Comparison of ENCODE assay signal across 8 cellular contexts in the genomic region with DNA sequence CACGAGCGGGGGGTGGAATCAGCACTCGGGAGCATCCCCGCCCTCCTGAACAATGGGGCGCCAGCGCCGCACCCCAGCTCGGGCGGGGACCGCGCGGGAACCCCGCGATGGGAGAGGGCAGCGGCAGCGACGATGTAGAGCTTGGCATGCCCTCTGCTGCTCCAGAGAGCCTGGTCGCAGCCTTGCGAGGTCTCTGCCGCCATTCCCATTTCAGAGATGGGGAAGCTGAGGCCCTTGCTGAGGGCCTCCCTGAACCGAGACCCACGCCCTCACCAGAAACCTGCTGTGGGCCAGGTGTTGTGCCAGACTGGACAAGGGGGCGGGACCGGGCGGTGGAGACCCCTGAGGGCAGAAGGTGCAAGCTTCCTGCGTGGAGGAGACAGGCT. TPM values are rescaled to one million over a fixed set of nuclear protein-coding genes. Genes with fewer than 3 reads are reported as not detected.
DNase-seq lines count a peak whose midpoint lies in the region; ATAC-seq, FAIRE-seq and TF ChIP-seq lines count a peak whose summit lies in the region.

No MANE protein-coding gene starts in this region.

- no peak; the same call in 1 of the 2 replicates for TF ChIP-seq RAD21 in HepG2 (CRISPR knock-in tag; IDR thresholded peaks at IDR 0.05)

- TF ChIP-seq EP300 in HepG2 (IDR thresholded peaks at IDR 0.05; ENCODE audit: low read depth in 2 of 2, low read length in 2 of 2) (no peak), HepG2 (CRISPR knock-in tag; IDR thresholded peaks at IDR 0.05; ENCODE audit: borderline replicate concordance) (no peak), tibial nerve (IDR thresholded peaks at IDR 0.05) (no peak)

- BruUV-seq in HepG2 (replicated peaks; lab: Mats Ljungman, UMichigan) = no TSS peak

- CTCF ChIA-PET in HepG2 (lab: Yijun Ruan, JAX; ENCODE audit: low intra/inter-chr PET ratio, low total read pairs) = no interaction called here

- H3K4me1 ChIP-seq in HepG2 (ENCODE audit: insufficient read depth, low read length) (peaks cover 62% of the 10 kb centered on the region), tibial nerve (peaks cover 0 to 41% (median 17%) of the 10 kb centered on the region in 4 donors)

- H2AFZ ChIP-seq in HepG2 (ENCODE audit: low read length) = no peak overlapping the region

- peak overlapping the region; percentile 88 for H3K27ac ChIP-seq in angular gyrus (ENCODE audit: low read depth, low read length)
- H3K27ac ChIP-seq in HepG2 (ENCODE audit: extremely low read length, insufficient read depth, low read length) = no peak overlapping the region
- peak overlapping the region; percentile 83 to 98 (median 92) for H3K27ac ChIP-seq in tibial nerve

- no peaks in the 10 kb centered on the region for H3K27me3 ChIP-seq in HepG2 (ENCODE audit: control insufficient read depth in 1 of 2, insufficient read depth in 2 of 2, low read length in 2 of 2)
- H3K27me3 ChIP-seq in tibial nerve = no peaks in the 10 kb centered on the region

- H3K36me3 ChIP-seq in HepG2 (replicated peaks in 1 of 2; ENCODE audit: control insufficient read depth in 1 of 2, insufficient read depth in 2 of 2, low read length in 2 of 2) (no peaks in the 10 kb centered on the region), tibial nerve (no peaks in the 10 kb centered on the region)

- POLR2A ChIA-PET in HepG2 (lab: Yijun Ruan, JAX) = interaction anchor here (0.7 to 2.3 kb wide), 5 partner anchors 16 to 143 kb away, joined by 3 to 31 read pairs (median 4); a partner anchor contains a TSS

- intact Hi-C loops in HepG2 (cut with micrococcal nuclease; ENCODE audit: unreplicated experiment) = loop anchor here (2.0 kb wide), 1 partner anchor 16 kb away; no protein-coding TSS in a partner anchor

- TF ChIP-seq CTCF in GM12865 (IDR thresholded peaks at IDR 0.05; ENCODE audit: insufficient read depth, low read depth, low read length, missing control alignments) (no peak), HepG2 (CRISPR knock-in tag; IDR thresholded peaks at IDR 0.05) (0 out of 2 replicates have a peak, but pooled peaks have one; percentile 10), tibial nerve (IDR thresholded peaks at IDR 0.05) (no peak)

- H3K4me3 ChIP-seq in GM12865 (ENCODE audit: low read depth, low read length) (peak overlapping the region; percentile 66), HepG2 (replicated peaks in 1 of 3; ENCODE audit: insufficient read depth in 1 of 3, low read depth in 2 of 3, low read length in 3 of 3) (peak overlapping the region; percentile 76 to 89 (median 79)), tibial nerve (peak overlapping the region; percentile 73 to 97 (median 87))

- ATAC-seq in HG02884 (IDR thresholded peaks at IDR 0.05; ENCODE audit: unreplicated experiment) (peak; percentile 18), HepG2 (no peak)

- DNase-seq in GM12865 (ENCODE audit: low read depth) (no peak), HepG2 (ENCODE audit: low spot score) (no peak), tibial nerve (ENCODE audit: low spot score in 2 of 2) (no peak), NOMO-1 treated with dmso at 0.1 percent for 144 hours (lab: John Stamatoyannopoulos, UW; ENCODE audit: unreplicated experiment) (no peak), mesenteric fat pad (ENCODE audit: low spot score) (no peak), mucosa of gallbladder (ENCODE audit: low spot score) (no peak)

- H3K4me2 ChIP-seq in HepG2 (ENCODE audit: low read depth, low read length) = peak overlapping the region; percentile 99

- H4K20me1 ChIP-seq in HepG2 (ENCODE audit: insufficient read depth, low read length) = no peaks in the 10 kb centered on the region

- in situ Hi-C loops in HepG2 (cut with HindIII; ENCODE audit: extremely low pct_ligation_motif_present, low pct_unique_long_range_greater_than_20kb) = loop anchor here (5.0 kb wide), 1 partner anchor 78 kb away; no protein-coding TSS in a partner anchor

- no peak for FAIRE-seq in HepG2 (lab: Jason Lieb, UNC)

- peaks cover 23% of the 10 kb centered on the region for H3K79me2 ChIP-seq in HepG2 (ENCODE audit: insufficient read depth, low read length)

- H3K9me3 ChIP-seq in HepG2 (ENCODE audit: low read length) (no peaks in the 10 kb centered on the region), tibial nerve (no peaks in the 10 kb centered on the region)

- H3K9ac ChIP-seq in HepG2 (ENCODE audit: insufficient read depth, low read depth, low read length) = peak overlapping the region; percentile 65

- 0% methylated on average over 2 of the region's 26 CpGs for WGBS in HepG2 (ENCODE audit: low lambda C conversion rate)
- WGBS in tibial nerve, 2 donors = 9 to 19% methylated on average over 4 to 8 of the region's 26 CpGs

- TF ChIP-seq POLR2A in HepG2 (IDR thresholded peaks at IDR 0.05; ENCODE audit: insufficient read depth in 1 of 2, low read depth in 2 of 2, low read length in 2 of 2) (no peak), tibial nerve (IDR thresholded peaks at IDR 0.05) (no peak)

TF ChIP-seq in HepG2, 621 proteins besides CTCF, POLR2A, EP300 and RAD21 (continues in another document):
- TF ChIP-seq ZNF776 (CRISPR knock-in tag; IDR thresholded peaks at IDR 0.05) (0 out of 2 replicates have a peak, but pooled peaks have one; percentile 66), HIVEP1 (CRISPR knock-in tag; IDR thresholded peaks at IDR 0.05) (peak; percentile 48; the same call in 1 of the 2 replicates), ZNF629 (CRISPR knock-in tag; conservative IDR thresholded peaks at IDR 0.05) (peak; percentile 100), ZFAT (CRISPR knock-in tag; conservative IDR thresholded peaks at IDR 0.05) (no peak), KDM1A (CRISPR knock-in tag; IDR thresholded peaks at IDR 0.05) (peak; percentile 99), ZBTB38 (CRISPR knock-in tag; IDR thresholded peaks at IDR 0.05) (no peak; the same call in 1 of the 2 replicates), MXD4 (CRISPR knock-in tag; IDR thresholded peaks at IDR 0.05) (no peak), PHF8 (CRISPR knock-in tag; IDR thresholded peaks at IDR 0.05) (0 out of 2 replicates have a peak, but pooled peaks have one; percentile 40)
- TF ChIP-seq, protein P1, sequence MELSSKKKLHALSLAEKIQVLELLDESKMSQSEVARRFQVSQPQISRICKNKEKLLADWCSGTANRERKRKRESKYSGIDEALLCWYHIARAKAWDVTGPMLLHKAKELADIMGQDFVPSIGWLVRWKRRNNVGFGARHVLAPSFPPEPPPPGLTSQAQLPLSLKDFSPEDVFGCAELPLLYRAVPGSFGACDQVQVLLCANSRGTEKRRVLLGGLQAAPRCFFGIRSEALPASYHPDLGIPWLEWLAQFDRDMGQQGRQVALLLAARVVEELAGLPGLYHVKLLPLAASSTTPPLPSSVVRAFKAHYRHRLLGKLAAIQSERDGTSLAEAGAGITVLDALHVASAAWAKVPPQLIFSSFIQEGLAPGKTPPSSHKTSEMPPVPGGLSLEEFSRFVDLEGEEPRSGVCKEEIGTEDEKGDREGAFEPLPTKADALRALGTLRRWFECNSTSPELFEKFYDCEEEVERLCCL (CRISPR knock-in tag; IDR thresholded peaks at IDR 0.05; ENCODE audit: borderline replicate concordance) = no peak
- TF ChIP-seq, protein P2, sequence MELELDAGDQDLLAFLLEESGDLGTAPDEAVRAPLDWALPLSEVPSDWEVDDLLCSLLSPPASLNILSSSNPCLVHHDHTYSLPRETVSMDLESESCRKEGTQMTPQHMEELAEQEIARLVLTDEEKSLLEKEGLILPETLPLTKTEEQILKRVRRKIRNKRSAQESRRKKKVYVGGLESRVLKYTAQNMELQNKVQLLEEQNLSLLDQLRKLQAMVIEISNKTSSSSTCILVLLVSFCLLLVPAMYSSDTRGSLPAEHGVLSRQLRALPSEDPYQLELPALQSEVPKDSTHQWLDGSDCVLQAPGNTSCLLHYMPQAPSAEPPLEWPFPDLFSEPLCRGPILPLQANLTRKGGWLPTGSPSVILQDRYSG (CRISPR knock-in tag; IDR thresholded peaks at IDR 0.05) = no peak
- TF ChIP-seq, protein P3, sequence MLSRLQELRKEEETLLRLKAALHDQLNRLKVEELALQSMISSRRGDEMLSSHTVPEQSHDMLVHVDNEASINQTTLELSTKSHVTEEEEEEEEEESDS (CRISPR knock-in tag; IDR thresholded peaks at IDR 0.05; ENCODE audit: borderline replicate concordance) = no peak

RNA-seq across cellular contexts. Expression of a gene that starts 0.6 kb away (rescaled TPM):
- total RNA-seq in HepG2 (2016; rRNA removed; fragmentation: Illumina TruSeq; extraction: Trizol) (3.1 and 3.3 TPM in 2 replicates), tibial nerve (100 to 1,000 TPM in 1 of 4 donors, 10 to 100 TPM in 3; 62.1 to 113 (median 91.8) TPM), mesenteric fat pad (24.5 TPM), mucosa of gallbladder (15.5 TPM)
- 0.71 and 0.88 TPM in 2 replicates for total RNA-seq in HepG2 (2016; cell fraction: cytosol; rRNA removed; fragmentation: Illumina TruSeq; extraction: Trizol; ENCODE audit: low read depth)
- 3.1 and 3.7 TPM in 2 replicates for total RNA-seq in HepG2 (2016; cell fraction: insoluble cytoplasmic fraction; rRNA removed; fragmentation: Illumina TruSeq; extraction: Trizol)
- 4.3 and 4.5 TPM in 2 replicates for total RNA-seq in HepG2 (2016; cell fraction: membrane; rRNA removed; fragmentation: Illumina TruSeq; extraction: Trizol)
- total RNA-seq in HepG2 (2016; cell fraction: nucleus; rRNA removed; fragmentation: Illumina TruSeq; extraction: Trizol) = 3.8 and 3.9 TPM in 2 replicates
- 3.3 and 3.6 TPM in 2 replicates for polyA plus RNA-seq in HepG2 (2011; rRNA removed)
- 1.7 and 3.4 TPM in 2 replicates for polyA plus RNA-seq in HepG2 (2011; cell fraction: cytosol; rRNA removed)
- 0.82 and 1.6 TPM in 2 replicates for polyA plus RNA-seq in HepG2 (2011; cell fraction: nucleus; rRNA removed)
- polyA plus RNA-seq in HepG2 (2012) = 6.3 and 6.4 TPM in 2 replicates
- polyA plus RNA-seq in HepG2 (2016; cell fraction: cytosol; fragmentation: Illumina TruSeq; extraction: Trizol; ENCODE audit: low read depth) = 0.44 and 0.52 TPM in 2 replicates
- 3.5 and 4.3 TPM in 2 replicates for polyA plus RNA-seq in HepG2 (2016; cell fraction: insoluble cytoplasmic fraction; fragmentation: Illumina TruSeq; extraction: Trizol; ENCODE audit: low read depth)
- 2.7 and 2.9 TPM in 2 replicates for polyA plus RNA-seq in HepG2 (2016; cell fraction: membrane; fragmentation: Illumina TruSeq; extraction: Trizol; ENCODE audit: low read depth)
- 4.6 and 4.7 TPM in 2 replicates for polyA plus RNA-seq in HepG2 (2016; cell fraction: nucleus; fragmentation: Illumina TruSeq; extraction: Trizol; ENCODE audit: insufficient read depth, low read depth)
- polyA minus RNA-seq in HepG2 (2011; rRNA and poly(A)+ RNA removed; ENCODE audit: low replicate concordance) = 2.5 and 6.5 TPM in 2 replicates
- polyA minus RNA-seq in HepG2 (2011; cell fraction: cytosol; rRNA and poly(A)+ RNA removed) = 4.0 and 5.0 TPM in 2 replicates
- polyA minus RNA-seq in HepG2 (2011; cell fraction: nucleus; rRNA and poly(A)+ RNA removed) = 1.9 and 4.0 TPM in 2 replicates
